Comparison of ENCODE assay signal across 8 cellular contexts in the genomic region with DNA sequence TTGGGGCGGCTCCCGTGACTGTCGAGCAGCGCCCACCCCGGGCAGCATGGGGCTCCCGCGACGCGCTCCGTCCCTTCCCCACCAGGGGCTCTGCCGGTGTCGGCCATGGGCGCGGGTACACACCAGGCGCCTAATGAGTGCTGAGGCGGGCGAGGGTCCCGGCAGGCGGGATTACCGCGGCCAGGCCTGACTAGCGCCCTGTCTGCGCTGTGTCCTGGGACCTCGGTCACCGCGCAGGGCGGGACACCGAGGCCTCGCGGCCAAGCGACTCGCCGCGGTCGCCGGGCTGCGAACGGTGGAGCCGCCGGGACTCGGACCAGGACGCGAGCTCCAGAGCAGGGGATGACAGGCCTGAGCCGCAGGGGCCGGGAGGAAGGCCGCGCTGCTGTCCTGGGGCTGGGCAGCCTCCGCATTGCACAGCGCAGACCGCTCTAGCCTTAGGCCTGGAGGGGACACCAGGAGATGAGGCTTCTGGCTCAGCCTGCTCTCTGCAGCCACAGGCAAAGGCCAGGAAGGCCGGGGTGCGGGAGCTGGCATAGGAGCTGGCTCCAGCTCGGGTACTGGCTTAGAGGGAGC. TPM values are rescaled to one million over a fixed set of nuclear protein-coding genes. Genes with fewer than 3 reads are reported as not detected.
DNase-seq lines count a peak whose midpoint lies in the region; ATAC-seq, FAIRE-seq and TF ChIP-seq lines count a peak whose summit lies in the region.

No MANE protein-coding gene starts in this region.

- peak; percentile 62 for DNase-seq in NB4 (ENCODE audit: low read depth)
- DNase-seq in cerebellum (ENCODE audit: low spot score): peak; percentile 56
- no peak for DNase-seq in HepG2 (ENCODE audit: low spot score)
- DNase-seq in suprapubic skin (ENCODE audit: low spot score in 2 of 2): no peak
- no peak for DNase-seq in NAMALWA (ENCODE audit: low spot score)
- no peak for DNase-seq in NCI-H524 treated with DMSO at 0.1 percent for 48 hours (lab: John Stamatoyannopoulos, UW)

- TF ChIP-seq POLR2A in NB4 (IDR thresholded peaks at IDR 0.05; ENCODE audit: extremely low read depth, insufficient read length) (no peak), HepG2 (IDR thresholded peaks at IDR 0.05; ENCODE audit: insufficient read depth in 1 of 2, low read depth in 2 of 2, low read length in 2 of 2) (no peak), suprapubic skin (IDR thresholded peaks at IDR 0.05) (no peak)

- no peak for TF ChIP-seq EP300 in HepG2 (IDR thresholded peaks at IDR 0.05; ENCODE audit: low read depth in 2 of 2, low read length in 2 of 2)
- no peak for TF ChIP-seq EP300 in HepG2 (CRISPR knock-in tag; IDR thresholded peaks at IDR 0.05; ENCODE audit: borderline replicate concordance)
- no peak for TF ChIP-seq EP300 in suprapubic skin (IDR thresholded peaks at IDR 0.05)

- H3K4me3 ChIP-seq in GM08714 (ENCODE audit: low read length) (peak overlapping the region; percentile 82; the same call in 1 of the 2 replicates), NB4 (ENCODE audit: low read depth, low read length) (peak overlapping the region; percentile 67), HepG2 (replicated peaks in 1 of 3; ENCODE audit: insufficient read depth in 1 of 3, low read depth in 2 of 3, low read length in 3 of 3) (peak overlapping the region; percentile 61 to 89 (median 89)), suprapubic skin (peak overlapping the region; percentile 92)

- H3K4me1 ChIP-seq in HepG2 (ENCODE audit: insufficient read depth, low read length): peaks cover 56% of the 10 kb centered on the region
- peaks cover 50% of the 10 kb centered on the region for H3K4me1 ChIP-seq in suprapubic skin

- H2AFZ ChIP-seq in HepG2 (ENCODE audit: low read length): no peak overlapping the region

- peak overlapping the region; percentile 90 for H3K9ac ChIP-seq in HepG2 (ENCODE audit: insufficient read depth, low read depth, low read length)

- CTCF ChIA-PET in HepG2 (lab: Yijun Ruan, JAX; ENCODE audit: low intra/inter-chr PET ratio, low total read pairs): interaction anchor here (0.6 kb wide), 1 partner anchor 24 kb away, joined by 3 read pairs; no protein-coding TSS in a partner anchor

- no peak for TF ChIP-seq CTCF in NB4 (IDR thresholded peaks at IDR 0.05; ENCODE audit: low read depth, low read length)
- TF ChIP-seq CTCF in HepG2 (CRISPR knock-in tag; IDR thresholded peaks at IDR 0.05): no peak
- TF ChIP-seq CTCF in suprapubic skin (IDR thresholded peaks at IDR 0.05): no peak

- POLR2A ChIA-PET in HepG2 (lab: Yijun Ruan, JAX): interaction anchor here (0.7 to 3.6 kb wide), 16 partner anchors 9 to 358 kb away, joined by 3 to 30 read pairs (median 3); a partner anchor contains a TSS

- H4K20me1 ChIP-seq in HepG2 (ENCODE audit: insufficient read depth, low read length): peaks cover 41% of the 10 kb centered on the region

- H3K9me3 ChIP-seq in HepG2 (ENCODE audit: low read length) (no peaks in the 10 kb centered on the region), suprapubic skin (no peaks in the 10 kb centered on the region)

- TF ChIP-seq RAD21 in HepG2 (CRISPR knock-in tag; IDR thresholded peaks at IDR 0.05): no peak

- intact Hi-C loops in HepG2 (cut with micrococcal nuclease; ENCODE audit: unreplicated experiment): no loop called here

- peaks cover 9 to 19% of the 10 kb centered on the region in 2 experiments; a peak in 4 of 5 replicates for H3K36me3 ChIP-seq in HepG2 (replicated peaks in 1 of 2; ENCODE audit: control insufficient read depth in 1 of 2, insufficient read depth in 2 of 2, low read length in 2 of 2)
- H3K36me3 ChIP-seq in suprapubic skin: peaks cover 27% of the 10 kb centered on the region

- in situ Hi-C loops in HepG2 (cut with HindIII; ENCODE audit: extremely low pct_ligation_motif_present, low pct_unique_long_range_greater_than_20kb): no loop called here

- H3K27ac ChIP-seq in HepG2 (ENCODE audit: extremely low read length, insufficient read depth, low read length): peak overlapping the region; percentile 59
- peak overlapping the region; percentile 80 for H3K27ac ChIP-seq in suprapubic skin

- FAIRE-seq in HepG2 (lab: Jason Lieb, UNC): no peak

- peaks cover 0 to 3% of the 10 kb centered on the region in 2 experiments; a peak in 1 of 5 replicates for H3K27me3 ChIP-seq in HepG2 (ENCODE audit: control insufficient read depth in 1 of 2, insufficient read depth in 2 of 2, low read length in 2 of 2)
- no peaks in the 10 kb centered on the region for H3K27me3 ChIP-seq in suprapubic skin

- BruUV-seq in HepG2 (replicated peaks; lab: Mats Ljungman, UMichigan): TSS peak; percentile 68

- WGBS in HepG2 (ENCODE audit: low lambda C conversion rate): under 1% methylated on average over 34 of the region's 53 CpGs
- WGBS in suprapubic skin: 60% methylated on average over 1 of the region's 53 CpGs

- peaks cover 31% of the 10 kb centered on the region for H3K79me2 ChIP-seq in HepG2 (ENCODE audit: insufficient read depth, low read length)

- ATAC-seq in GM21786 (IDR thresholded peaks at IDR 0.05; ENCODE audit: unreplicated experiment) (peak; percentile 12), HepG2 (peak; percentile 68)

- H3K4me2 ChIP-seq in HepG2 (ENCODE audit: low read depth, low read length): peak overlapping the region; percentile 97

RNA-seq across cellular contexts. Expression of a gene that starts 14.1 kb away (rescaled TPM):
- total RNA-seq in cerebellum: not detected
- total RNA-seq in HepG2 (2016; rRNA removed; fragmentation: Illumina TruSeq; extraction: Trizol): 0.14 and 0.53 TPM in 2 replicates
- not detected in 2 replicates for total RNA-seq in HepG2 (2016; cell fraction: cytosol; rRNA removed; fragmentation: Illumina TruSeq; extraction: Trizol; ENCODE audit: low read depth)
- 0.13 and 0.19 TPM in 2 replicates for total RNA-seq in HepG2 (2016; cell fraction: insoluble cytoplasmic fraction; rRNA removed; fragmentation: Illumina TruSeq; extraction: Trizol)
- total RNA-seq in HepG2 (2016; cell fraction: membrane; rRNA removed; fragmentation: Illumina TruSeq; extraction: Trizol): 0.34 TPM in 2 replicates
- 0.22 TPM in 1 of 2 replicates, not detected in the other for total RNA-seq in HepG2 (2016; cell fraction: nucleus; rRNA removed; fragmentation: Illumina TruSeq; extraction: Trizol)
- 0.61 and 0.84 TPM in 2 replicates for polyA plus RNA-seq in HepG2 (2011; rRNA removed)
- polyA plus RNA-seq in HepG2 (2011; cell fraction: cytosol; rRNA removed): 0.82 and 1.0 TPM in 2 replicates
- polyA plus RNA-seq in HepG2 (2011; cell fraction: nucleus; rRNA removed): 0.85 and 1.8 TPM in 2 replicates
- 1.5 and 1.8 TPM in 2 replicates for polyA plus RNA-seq in HepG2 (2012)
- 0.18 and 0.24 TPM in 2 replicates for polyA plus RNA-seq in HepG2 (2016; cell fraction: cytosol; fragmentation: Illumina TruSeq; extraction: Trizol; ENCODE audit: low read depth)
- polyA plus RNA-seq in HepG2 (2016; cell fraction: insoluble cytoplasmic fraction; fragmentation: Illumina TruSeq; extraction: Trizol; ENCODE audit: low read depth): 0.27 and 0.43 TPM in 2 replicates
- polyA plus RNA-seq in HepG2 (2016; cell fraction: membrane; fragmentation: Illumina TruSeq; extraction: Trizol; ENCODE audit: low read depth): 0.15 and 0.43 TPM in 2 replicates
- 0.41 and 0.74 TPM in 2 replicates for polyA plus RNA-seq in HepG2 (2016; cell fraction: nucleus; fragmentation: Illumina TruSeq; extraction: Trizol; ENCODE audit: insufficient read depth, low read depth)
- 0.30 and 1.0 TPM in 2 replicates for polyA minus RNA-seq in HepG2 (2011; rRNA and poly(A)+ RNA removed; ENCODE audit: low replicate concordance)
- not detected in 2 replicates for polyA minus RNA-seq in HepG2 (2011; cell fraction: cytosol; rRNA and poly(A)+ RNA removed)
- polyA minus RNA-seq in HepG2 (2011; cell fraction: nucleus; rRNA and poly(A)+ RNA removed): not detected in 2 replicates
- total RNA-seq in suprapubic skin: 1 to 10 TPM in 2 of 4 donors, under 1 TPM in 1, not detected in 1; 0.32 to 3.5 (median 2.8) TPM

RNA-seq across cellular contexts. Expression of a gene that starts 16.3 kb away (rescaled TPM):
- total RNA-seq in cerebellum (24.1 TPM), HepG2 (2016; rRNA removed; fragmentation: Illumina TruSeq; extraction: Trizol) (0.18 and 0.28 TPM in 2 replicates), suprapubic skin (10 to 100 TPM in 1 of 4 donors, 1 to 10 TPM in 3; 3.8 to 13.1 (median 6.3) TPM)
- total RNA-seq in HepG2 (2016; cell fraction: cytosol; rRNA removed; fragmentation: Illumina TruSeq; extraction: Trizol; ENCODE audit: low read depth): 0.91 and 1.1 TPM in 2 replicates
- 0.28 and 0.41 TPM in 2 replicates for total RNA-seq in HepG2 (2016; cell fraction: insoluble cytoplasmic fraction; rRNA removed; fragmentation: Illumina TruSeq; extraction: Trizol)
- total RNA-seq in HepG2 (2016; cell fraction: membrane; rRNA removed; fragmentation: Illumina TruSeq; extraction: Trizol): 0.99 and 1.2 TPM in 2 replicates
- total RNA-seq in HepG2 (2016; cell fraction: nucleus; rRNA removed; fragmentation: Illumina TruSeq; extraction: Trizol): 0.16 TPM in 1 of 2 replicates, not detected in the other
- polyA plus RNA-seq in HepG2 (2011; rRNA removed): 3.9 and 7.2 TPM in 2 replicates
- polyA plus RNA-seq in HepG2 (2011; cell fraction: cytosol; rRNA removed): 4.8 and 7.5 TPM in 2 replicates
- 17.3 and 19.2 TPM in 2 replicates for polyA plus RNA-seq in HepG2 (2011; cell fraction: nucleus; rRNA removed)
- 3.2 TPM in 2 replicates for polyA plus RNA-seq in HepG2 (2012)
- 1.3 TPM in 2 replicates for polyA plus RNA-seq in HepG2 (2016; cell fraction: cytosol; fragmentation: Illumina TruSeq; extraction: Trizol; ENCODE audit: low read depth)
- polyA plus RNA-seq in HepG2 (2016; cell fraction: insoluble cytoplasmic fraction; fragmentation: Illumina TruSeq; extraction: Trizol; ENCODE audit: low read depth): 0.28 and 0.45 TPM in 2 replicates
- 1.1 TPM in 2 replicates for polyA plus RNA-seq in HepG2 (2016; cell fraction: membrane; fragmentation: Illumina TruSeq; extraction: Trizol; ENCODE audit: low read depth)
- 0.56 and 0.57 TPM in 2 replicates for polyA plus RNA-seq in HepG2 (2016; cell fraction: nucleus; fragmentation: Illumina TruSeq; extraction: Trizol; ENCODE audit: insufficient read depth, low read depth)
- 0.07 and 7.1 TPM in 2 replicates for polyA minus RNA-seq in HepG2 (2011; rRNA and poly(A)+ RNA removed; ENCODE audit: low replicate concordance)
- polyA minus RNA-seq in HepG2 (2011; cell fraction: cytosol; rRNA and poly(A)+ RNA removed): 2.7 and 3.6 TPM in 2 replicates
- polyA minus RNA-seq in HepG2 (2011; cell fraction: nucleus; rRNA and poly(A)+ RNA removed): 1.2 TPM in 2 replicates

RNA-seq across cellular contexts. Expression of a gene that starts 19.7 kb away (rescaled TPM):
- total RNA-seq in cerebellum: not detected
- not detected in 2 replicates for total RNA-seq in HepG2 (2016; rRNA removed; fragmentation: Illumina TruSeq; extraction: Trizol)
- not detected in 2 replicates for total RNA-seq in HepG2 (2016; cell fraction: cytosol; rRNA removed; fragmentation: Illumina TruSeq; extraction: Trizol; ENCODE audit: low read depth)
- not detected in 2 replicates for total RNA-seq in HepG2 (2016; cell fraction: insoluble cytoplasmic fraction; rRNA removed; fragmentation: Illumina TruSeq; extraction: Trizol)
- total RNA-seq in HepG2 (2016; cell fraction: membrane; rRNA removed; fragmentation: Illumina TruSeq; extraction: Trizol): not detected in 2 replicates
- total RNA-seq in HepG2 (2016; cell fraction: nucleus; rRNA removed; fragmentation: Illumina TruSeq; extraction: Trizol): not detected in 2 replicates
- polyA plus RNA-seq in HepG2 (2011; rRNA removed): not detected in 2 replicates
- not detected in 2 replicates for polyA plus RNA-seq in HepG2 (2011; cell fraction: cytosol; rRNA removed)
- polyA plus RNA-seq in HepG2 (2011; cell fraction: nucleus; rRNA removed): not detected in 2 replicates
- polyA plus RNA-seq in HepG2 (2012): not detected in 2 replicates
- polyA plus RNA-seq in HepG2 (2016; cell fraction: cytosol; fragmentation: Illumina TruSeq; extraction: Trizol; ENCODE audit: low read depth): not detected in 2 replicates
- not detected in 2 replicates for polyA plus RNA-seq in HepG2 (2016; cell fraction: insoluble cytoplasmic fraction; fragmentation: Illumina TruSeq; extraction: Trizol; ENCODE audit: low read depth)
- not detected in 2 replicates for polyA plus RNA-seq in HepG2 (2016; cell fraction: membrane; fragmentation: Illumina TruSeq; extraction: Trizol; ENCODE audit: low read depth)
- not detected in 2 replicates for polyA plus RNA-seq in HepG2 (2016; cell fraction: nucleus; fragmentation: Illumina TruSeq; extraction: Trizol; ENCODE audit: insufficient read depth, low read depth)
- polyA minus RNA-seq in HepG2 (2011; rRNA and poly(A)+ RNA removed; ENCODE audit: low replicate concordance): not detected in 2 replicates
- polyA minus RNA-seq in HepG2 (2011; cell fraction: cytosol; rRNA and poly(A)+ RNA removed): not detected in 2 replicates
- not detected in 2 replicates for polyA minus RNA-seq in HepG2 (2011; cell fraction: nucleus; rRNA and poly(A)+ RNA removed)
- total RNA-seq in suprapubic skin: 1 to 10 TPM; 4.0 to 8.3 (median 5.9) TPM

RNA-seq across cellular contexts. Expression of a gene that starts 29.4 kb away (rescaled TPM):
- total RNA-seq in cerebellum (not detected), HepG2 (2016; rRNA removed; fragmentation: Illumina TruSeq; extraction: Trizol) (not detected in 2 replicates), suprapubic skin (not detected)
- not detected in 2 replicates for total RNA-seq in HepG2 (2016; cell fraction: cytosol; rRNA removed; fragmentation: Illumina TruSeq; extraction: Trizol; ENCODE audit: low read depth)
- not detected in 2 replicates for total RNA-seq in HepG2 (2016; cell fraction: insoluble cytoplasmic fraction; rRNA removed; fragmentation: Illumina TruSeq; extraction: Trizol)
- total RNA-seq in HepG2 (2016; cell fraction: membrane; rRNA removed; fragmentation: Illumina TruSeq; extraction: Trizol): not detected in 2 replicates
- total RNA-seq in HepG2 (2016; cell fraction: nucleus; rRNA removed; fragmentation: Illumina TruSeq; extraction: Trizol): not detected in 2 replicates
- 0.15 TPM in 1 of 2 replicates, not detected in the other for polyA plus RNA-seq in HepG2 (2011; rRNA removed)
- polyA plus RNA-seq in HepG2 (2011; cell fraction: cytosol; rRNA removed): 0.01 TPM in 1 of 2 replicates, not detected in the other
- polyA plus RNA-seq in HepG2 (2011; cell fraction: nucleus; rRNA removed): 0.64 and 1.8 TPM in 2 replicates
- not detected in 2 replicates for polyA plus RNA-seq in HepG2 (2012)
- polyA plus RNA-seq in HepG2 (2016; cell fraction: cytosol; fragmentation: Illumina TruSeq; extraction: Trizol; ENCODE audit: low read depth): not detected in 2 replicates
- not detected in 2 replicates for polyA plus RNA-seq in HepG2 (2016; cell fraction: insoluble cytoplasmic fraction; fragmentation: Illumina TruSeq; extraction: Trizol; ENCODE audit: low read depth)
- polyA plus RNA-seq in HepG2 (2016; cell fraction: membrane; fragmentation: Illumina TruSeq; extraction: Trizol; ENCODE audit: low read depth): not detected in 2 replicates
- polyA plus RNA-seq in HepG2 (2016; cell fraction: nucleus; fragmentation: Illumina TruSeq; extraction: Trizol; ENCODE audit: insufficient read depth, low read depth): not detected in 2 replicates
- not detected in 2 replicates for polyA minus RNA-seq in HepG2 (2011; rRNA and poly(A)+ RNA removed; ENCODE audit: low replicate concordance)
- not detected in 2 replicates for polyA minus RNA-seq in HepG2 (2011; cell fraction: cytosol; rRNA and poly(A)+ RNA removed)
- not detected in 2 replicates for polyA minus RNA-seq in HepG2 (2011; cell fraction: nucleus; rRNA and poly(A)+ RNA removed)

RNA-seq across cellular contexts. Expression of a gene that starts 35.7 kb away (rescaled TPM):
- total RNA-seq in cerebellum: not detected
- 0.29 and 1.3 TPM in 2 replicates for total RNA-seq in HepG2 (2016; rRNA removed; fragmentation: Illumina TruSeq; extraction: Trizol)
- total RNA-seq in HepG2 (2016; cell fraction: cytosol; rRNA removed; fragmentation: Illumina TruSeq; extraction: Trizol; ENCODE audit: low read depth): 1.3 and 1.9 TPM in 2 replicates
- 0.55 and 1.00 TPM in 2 replicates for total RNA-seq in HepG2 (2016; cell fraction: insoluble cytoplasmic fraction; rRNA removed; fragmentation: Illumina TruSeq; extraction: Trizol)
- total RNA-seq in HepG2 (2016; cell fraction: membrane; rRNA removed; fragmentation: Illumina TruSeq; extraction: Trizol): 0.96 and 1.5 TPM in 2 replicates
- 0.41 and 0.99 TPM in 2 replicates for total RNA-seq in HepG2 (2016; cell fraction: nucleus; rRNA removed; fragmentation: Illumina TruSeq; extraction: Trizol)
- 32.9 and 53.7 TPM in 2 replicates for polyA plus RNA-seq in HepG2 (2011; rRNA removed)
- polyA plus RNA-seq in HepG2 (2011; cell fraction: cytosol; rRNA removed): 35.0 and 114 TPM in 2 replicates
- polyA plus RNA-seq in HepG2 (2011; cell fraction: nucleus; rRNA removed): 18.7 and 43.2 TPM in 2 replicates
- 13.7 and 27.0 TPM in 2 replicates for polyA plus RNA-seq in HepG2 (2012)
- polyA plus RNA-seq in HepG2 (2016; cell fraction: cytosol; fragmentation: Illumina TruSeq; extraction: Trizol; ENCODE audit: low read depth): 1.2 and 1.3 TPM in 2 replicates
- 0.36 and 0.57 TPM in 2 replicates for polyA plus RNA-seq in HepG2 (2016; cell fraction: insoluble cytoplasmic fraction; fragmentation: Illumina TruSeq; extraction: Trizol; ENCODE audit: low read depth)
- polyA plus RNA-seq in HepG2 (2016; cell fraction: membrane; fragmentation: Illumina TruSeq; extraction: Trizol; ENCODE audit: low read depth): 0.84 and 0.88 TPM in 2 replicates
- 0.93 and 1.4 TPM in 2 replicates for polyA plus RNA-seq in HepG2 (2016; cell fraction: nucleus; fragmentation: Illumina TruSeq; extraction: Trizol; ENCODE audit: insufficient read depth, low read depth)
- 28.1 TPM in 1 of 2 replicates, not detected in the other for polyA minus RNA-seq in HepG2 (2011; rRNA and poly(A)+ RNA removed; ENCODE audit: low replicate concordance)
- polyA minus RNA-seq in HepG2 (2011; cell fraction: cytosol; rRNA and poly(A)+ RNA removed): 3.6 and 11.7 TPM in 2 replicates
- 2.1 and 3.2 TPM in 2 replicates for polyA minus RNA-seq in HepG2 (2011; cell fraction: nucleus; rRNA and poly(A)+ RNA removed)
- under 1 TPM in 1 of 4 donors, not detected in 3; 0.21 TPM for total RNA-seq in suprapubic skin

Comparison
In these comparisons a context has a peak if more than half of its experiments do, and no peak if none do; other contexts are left out.
1. DNase-seq: peak in NB4 (single experiment) and cerebellum (single experiment); none in HepG2 (single experiment), suprapubic skin (0 of 2), NAMALWA (single experiment) and NCI-H524 treated with DMSO at 0.1 percent for 48 hours (single experiment).
2. Peak in every context shown above with its lines, with median percentiles within 50 percentile points of each other: H3K4me3 ChIP-seq.